Comparison of ENCODE assay signal across 20 cellular contexts in the genomic region with DNA sequence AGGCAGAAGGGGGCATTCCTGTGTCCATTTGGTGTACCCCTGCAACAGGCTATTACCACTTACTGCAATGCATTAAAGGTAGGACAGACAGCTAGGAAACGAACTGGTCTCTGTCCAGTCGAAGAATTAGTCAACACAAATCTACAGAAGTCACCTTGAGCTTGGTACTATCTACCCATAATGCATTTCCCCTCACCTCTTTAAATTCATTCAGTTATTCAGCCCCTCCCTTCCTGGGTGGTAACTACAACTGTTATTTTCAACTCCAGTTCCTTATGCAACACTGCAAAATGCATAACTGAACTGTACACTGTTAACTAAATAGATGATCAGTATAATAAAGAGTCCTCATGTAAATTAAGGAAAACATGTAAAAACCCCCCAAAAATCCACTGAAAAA.
"Had no signal": no experiment of that assay in that cellular context is flagged by ENCODE, and none has a peak within 500 bp of the region (broad histone marks: within the 10 kb centered on the region; RNA-seq: fewer than 3 reads in every experiment).

No MANE protein-coding gene starts in this region.

- H3K27ac ChIP-seq: ascending aorta, transverse colon had no signal

- H3K36me3 ChIP-seq: ascending aorta, breast epithelium, gastrocnemius medialis, lower lobe of right lung, transverse colon had no signal

- H3K27ac Mint-ChIP-seq: activated CD4-positive, alpha-beta T cell treated with anti-CD3 and anti-CD28 coated beads, Interleukin-2, amount 10 ng/mL, durations not matched to agents 7 days and 5 days; immature natural killer cell had no signal

- DNase-seq: activated CD4-positive, alpha-beta T cell treated with anti-CD3 and anti-CD28 coated beads, Interleukin-2, amount 10 ng/mL, durations not matched to agents 7 days and 5 days; activated CD8-positive, alpha-beta memory T cell treated with anti-CD3 and anti-CD28 coated beads, Interleukin-2, amount 50 U/mL, for 4 hours; activated effector memory CD4-positive, alpha-beta T cell treated with Interleukin-2 at 50 U/mL for 16 hours; activated naive CD4-positive, alpha-beta T cell treated with anti-CD3 and anti-CD28 coated beads, Interleukin-2, amount 50 U/mL, for 16 hours; activated T-cell treated with anti-CD3 and anti-CD28 coated beads, Interleukin-2, amount 50 U/mL, for 48 hours; cortex of kidney; gastrocnemius medialis; head of caudate nucleus; immature natural killer cell; kidney glomerular epithelial cell; lower lobe of right lung; nephron progenitor cell; nucleus accumbens; SK-N-SH; stimulated activated CD8-positive, alpha-beta memory T cell treated with anti-CD3 and anti-CD28 coated beads, Interleukin-4, amount 100 ng/mL, for 48 hours; stimulated activated naive CD4-positive, alpha-beta T cell; transverse colon had no signal

- H3K36me3 Mint-ChIP-seq: immature natural killer cell had no signal

- H3K27me3 ChIP-seq: ascending aorta, breast epithelium, gastrocnemius medialis, transverse colon had no signal

- H3K9me3 ChIP-seq: ascending aorta, breast epithelium, gastrocnemius medialis, lower lobe of right lung, SK-N-SH, transverse colon had no signal

- ATAC-seq: activated CD4-positive, CD25-positive, alpha-beta regulatory T cell treated with anti-CD3 and anti-CD28 coated beads, Interleukin-2, amount 50 U/mL, for 24 hours had no signal

- H3K4me3 ChIP-seq: ascending aorta, breast epithelium, gastrocnemius medialis, lower lobe of right lung, transverse colon had no signal

- H3K4me1 Mint-ChIP-seq: immature natural killer cell had no signal

- H3K9ac ChIP-seq: SK-N-SH had no signal

- H3K4me1 ChIP-seq: breast epithelium had no signal

- H3K4me3 Mint-ChIP-seq: activated CD4-positive, alpha-beta T cell treated with anti-CD3 and anti-CD28 coated beads, Interleukin-2, amount 10 ng/mL, durations not matched to agents 7 days and 5 days; immature natural killer cell; nephron progenitor cell had no signal

- H3K27me3 Mint-ChIP-seq: activated CD4-positive, alpha-beta T cell treated with anti-CD3 and anti-CD28 coated beads, Interleukin-2, amount 10 ng/mL, durations not matched to agents 7 days and 5 days had no signal

- H3K4me2 ChIP-seq: SK-N-SH had no signal
